Comparison of ENCODE assay signal across 20 cellular contexts in genomic region chr2:26458365-26459042, GRCh38. TPM values are rescaled to one million over a fixed set of nuclear protein-coding genes. Genes with fewer than 3 reads are reported as not detected.
DNase-seq lines count a peak whose midpoint lies in the region; ATAC-seq and TF ChIP-seq lines count a peak whose summit lies in the region.
"Had no signal": no experiment of that assay in that cellular context is flagged by ENCODE, and none has a peak within 500 bp of the region (broad histone marks: within the 10 kb centered on the region; RNA-seq: fewer than 3 reads in every experiment).

No MANE protein-coding gene starts in this region.

- no peak overlapping the region for H2AFZ ChIP-seq in Karpas-422 (ENCODE audit: low read length)
- H2AFZ ChIP-seq: GM23248 had no signal

- no peaks in the 10 kb centered on the region for H3K36me3 Mint-ChIP-seq in activated CD4-positive, alpha-beta T cell treated with anti-CD3 and anti-CD28 coated beads for 36 hours (ENCODE audit: low read depth)
- H3K36me3 Mint-ChIP-seq: CD14-positive monocyte had no signal

- H3K36me3 ChIP-seq in Karpas-422 (ENCODE audit: insufficient read depth, low read length) = no peaks in the 10 kb centered on the region
- no peaks in the 10 kb centered on the region for H3K36me3 ChIP-seq in spleen
- H3K36me3 ChIP-seq in left lung = no peaks in the 10 kb centered on the region
- H3K36me3 ChIP-seq: MG63 had no signal

- peak; percentile 2 for DNase-seq in activated CD4-positive, alpha-beta T cell treated with anti-CD3 and anti-CD28 coated beads for 36 hours
- DNase-seq in activated CD4-positive, alpha-beta T cell treated with anti-CD3 and anti-CD28 coated beads for 1 hour = no peak
- DNase-seq in Karpas-422 (peak; percentile 48), islet precursor cell (peak; percentile 50), spleen (peak; percentile 39), UCSD-AML1 (lab: John Stamatoyannopoulos, UW; ENCODE audit: unreplicated experiment) (no peak), left lung (no peak)
- DNase-seq: COR-L47; GM23248; KBM-7; MG63; NCI-H1105; NCI-H1694 treated with DMSO at 0.1 percent for 48 hours; NCI-H345; NCI-H526 treated with DMSO at 0.1 percent for 48 hours; NK-92 treated with Interleukin-12 subunit alpha and Interleukin-12 subunit beta, amount 100 ng/mL, for 24 hours had no signal

- no peak for ATAC-seq in activated CD4-positive, alpha-beta T cell treated with anti-CD3 and anti-CD28 coated beads for 36 hours
- ATAC-seq in GM19467 (IDR thresholded peaks at IDR 0.05; ENCODE audit: unreplicated experiment) (no peak), left lung (no peak)

- intact Hi-C loops in activated CD4-positive, alpha-beta T cell treated with anti-CD3 and anti-CD28 coated beads for 36 hours (cut with DNase I, micrococcal nuclease) = no loop called here
- intact Hi-C loops in spleen (cut with DNase I; ENCODE audit: low total_unique reads) (no loop called here), left lung (cut with DNase I) (no loop called here)

- no peaks in the 10 kb centered on the region for H3K9me3 Mint-ChIP-seq in activated CD4-positive, alpha-beta T cell treated with anti-CD3 and anti-CD28 coated beads for 36 hours (ENCODE audit: low read depth)

- no peak overlapping the region for H3K27ac Mint-ChIP-seq in activated CD4-positive, alpha-beta T cell treated with anti-CD3 and anti-CD28 coated beads for 36 hours

- POLR2A ChIA-PET in activated CD4-positive, alpha-beta T cell treated with anti-CD3 and anti-CD28 coated beads for 36 hours (lab: Charles Lee) = no interaction called here

- H3K9me3 ChIP-seq in Karpas-422 (ENCODE audit: low read length) (no peaks in the 10 kb centered on the region), spleen (no peaks in the 10 kb centered on the region), left lung (no peaks in the 10 kb centered on the region)
- H3K9me3 ChIP-seq: MG63 had no signal

- H3K9ac ChIP-seq in Karpas-422 (ENCODE audit: low read length) = no peak overlapping the region
- H3K9ac ChIP-seq: GM23248 had no signal

- no peak overlapping the region for H3K27ac ChIP-seq in Karpas-422 (ENCODE audit: low read length)
- no peak overlapping the region for H3K27ac ChIP-seq in spleen
- H3K27ac ChIP-seq in left lung = no peak overlapping the region
- H3K27ac ChIP-seq: GM23248, SK-N-MC had no signal

- TF ChIP-seq POLR2A in spleen (IDR thresholded peaks at IDR 0.05) = no peak

- H3K79me2 ChIP-seq in Karpas-422 (ENCODE audit: low read length) = no peaks in the 10 kb centered on the region

- H3K4me1 ChIP-seq in Karpas-422 (ENCODE audit: low read length) (no peaks in the 10 kb centered on the region), spleen (peaks cover 0 to 75% (median 28%) of the 10 kb centered on the region in 6 donors), left lung (peaks cover 0 to 24% of the 10 kb centered on the region in 2 donors)

- TF ChIP-seq CTCF in spleen (IDR thresholded peaks at IDR 0.05 in 8 of 11, conservative IDR thresholded peaks at IDR 0.05 in 3 of 11) = no peak
- no peak for TF ChIP-seq CTCF in left lung (IDR thresholded peaks at IDR 0.05)

- WGBS in spleen, 5 donors = 80 to 91% (median 88%) methylated on average over 13 to 14 of the region's 14 CpGs

- CTCF ChIA-PET in activated CD4-positive, alpha-beta T cell treated with anti-CD3 and anti-CD28 coated beads for 36 hours (lab: Charles Lee) = interaction anchor here (0.8 to 1.7 kb wide), 2 partner anchors 9 to 11 kb away, joined by 3 to 5 read pairs; no protein-coding TSS in a partner anchor

- no peaks in the 10 kb centered on the region for H3K4me1 Mint-ChIP-seq in activated CD4-positive, alpha-beta T cell treated with anti-CD3 and anti-CD28 coated beads for 36 hours

- H3K4me3 Mint-ChIP-seq in activated CD4-positive, alpha-beta T cell treated with anti-CD3 and anti-CD28 coated beads for 36 hours = no peak overlapping the region

- H3K4me2 ChIP-seq in Karpas-422 (ENCODE audit: low read depth, low read length, poor library complexity, severe bottlenecking) = no peak overlapping the region

- H4K20me1 ChIP-seq in Karpas-422 (ENCODE audit: insufficient read depth, low read depth, low read length) = no peaks in the 10 kb centered on the region

- no peaks in the 10 kb centered on the region for H3K9me2 ChIP-seq in Karpas-422 (replicated peaks; ENCODE audit: insufficient read depth, low read length)

- H3K27me3 ChIP-seq in Karpas-422 (ENCODE audit: low read length) = no peaks in the 10 kb centered on the region
- H3K27me3 ChIP-seq in spleen (replicated peaks in 1 of 7) = no peaks in the 10 kb centered on the region
- no peaks in the 10 kb centered on the region for H3K27me3 ChIP-seq in left lung
- H3K27me3 ChIP-seq: MG63 had no signal

- H3K27me3 Mint-ChIP-seq in activated CD4-positive, alpha-beta T cell treated with anti-CD3 and anti-CD28 coated beads for 36 hours = no peaks in the 10 kb centered on the region

- H3K4me3 ChIP-seq in Karpas-422 (ENCODE audit: low read length) (no peak overlapping the region), spleen (no peak overlapping the region), left lung (no peak overlapping the region)
- H3K4me3 ChIP-seq: GM23248, MG63, SK-N-MC had no signal

RNA-seq across cellular contexts. Expression of gene OTOF, which starts 19.4 kb away (rescaled TPM):
- total RNA-seq in activated CD4-positive, alpha-beta T cell treated with anti-CD3 and anti-CD28 coated beads for 36 hours = 1 to 10 TPM; 1.9 to 2.3 TPM
- total RNA-seq in Karpas-422 (2014; rRNA removed; shearing (Covaris generic); ENCODE audit: low replicate concordance) = 0.04 and 0.07 TPM in 2 replicates
- total RNA-seq in spleen = 1 to 10 TPM in 1 of 7 donors, under 1 TPM in 6; 0.19 to 1.6 (median 0.34) TPM
- under 1 TPM; 0.06 to 0.17 (median 0.16) TPM for polyA plus RNA-seq in spleen
- under 1 TPM in 1 of 2 donors, not detected in 1; 0.10 TPM for total RNA-seq in left lung
- polyA plus RNA-seq: CD14-positive monocyte had no signal

RNA-seq across cellular contexts. Expression of gene DRC1, which starts 56.8 kb away (rescaled TPM):
- total RNA-seq in activated CD4-positive, alpha-beta T cell treated with anti-CD3 and anti-CD28 coated beads for 36 hours = not detected
- not detected in 2 replicates for total RNA-seq in Karpas-422 (2014; rRNA removed; shearing (Covaris generic); ENCODE audit: low replicate concordance)
- total RNA-seq in spleen (under 1 TPM in 2 of 7 donors, not detected in 5; 0.23 to 0.25 TPM), left lung (1 to 10 TPM in 1 of 2 donors, not detected in 1; 1.8 TPM)
- under 1 TPM in 1 of 3 donors, not detected in 2; 0.04 TPM for polyA plus RNA-seq in spleen
- total RNA-seq: G401, GM23248 had no signal
- polyA plus RNA-seq: CD14-positive monocyte, GM23248 had no signal

Comparison
In these comparisons a context has a peak if more than half of its experiments do, and no peak if none do; other contexts are left out.
1. DNase-seq: peak in activated CD4-positive, alpha-beta T cell treated with anti-CD3 and anti-CD28 coated beads for 36 hours (single experiment), Karpas-422 (single experiment), islet precursor cell (single experiment) and spleen (single experiment); none in activated CD4-positive, alpha-beta T cell treated with anti-CD3 and anti-CD28 coated beads for 1 hour (single experiment), UCSD-AML1 (single experiment) and left lung (0 of 2).